In genomic region chr15:97099040-97099439, GRCh38 we compare ENCODE assay signal across 10 cellular contexts.
"Had no signal": no experiment of that assay in that cellular context is flagged by ENCODE, and none has a peak within 500 bp of the region (broad histone marks: within the 10 kb centered on the region; RNA-seq: fewer than 3 reads in every experiment).

No MANE protein-coding gene starts in this region.

- H3K4me3 Mint-ChIP-seq: IgD-negative memory B cell had no signal

- H3K27me3 Mint-ChIP-seq: IgD-negative memory B cell had no signal

- FAIRE-seq: HepG2 had no signal

- H3K4me1 Mint-ChIP-seq: IgD-negative memory B cell had no signal

- H3K27ac Mint-ChIP-seq: IgD-negative memory B cell had no signal

- H3K36me3 Mint-ChIP-seq: IgD-negative memory B cell had no signal

- H3K9me3 ChIP-seq: HAP-1 had no signal

- DNase-seq: GOT3, H7, Karpas-422, KBM-7 had no signal

- H3K4me1 ChIP-seq: HAP-1 had no signal

- H3K36me3 ChIP-seq: HAP-1 had no signal

- ATAC-seq: HCT116, HepG2 had no signal

- H3K27ac ChIP-seq: HL-60, KMS-11 had no signal

- H3K9ac ChIP-seq: KMS-11 had no signal

- H3K4me2 ChIP-seq: KMS-11 had no signal

- H3K4me3 ChIP-seq: HAP-1 had no signal
